In genomic region chr20:49280463-49281058, GRCh38 we compare ENCODE assay signal across 8 cellular contexts. TPM values are rescaled to one million over a fixed set of nuclear protein-coding genes. Genes with fewer than 3 reads are reported as not detected.
DNase-seq lines count a peak whose midpoint lies in the region; TF ChIP-seq lines count a peak whose summit lies in the region.

No MANE protein-coding gene starts in this region.

- H4K20me1 ChIP-seq in OCI-LY1 (ENCODE audit: insufficient read depth, low read length): no peaks in the 10 kb centered on the region

- peak overlapping the region; percentile 91 for H3K4me2 ChIP-seq in OCI-LY1 (ENCODE audit: low read length)

- H3K9me3 Mint-ChIP-seq in endodermal cell (peaks cover 26% of the 10 kb centered on the region), osteocyte (ENCODE audit: unreplicated experiment) (no peaks in the 10 kb centered on the region)

- H3K27ac Mint-ChIP-seq in endodermal cell (peak overlapping the region; percentile 99), osteocyte (ENCODE audit: unreplicated experiment) (peak overlapping the region; percentile 98)

- peaks cover 8% of the 10 kb centered on the region for H3F3A ChIP-seq in OCI-LY1 (ENCODE audit: insufficient read depth, low read length)

- H3K36me3 Mint-ChIP-seq in endodermal cell (ENCODE audit: low read depth) (peaks cover 81% of the 10 kb centered on the region), osteocyte (ENCODE audit: unreplicated experiment) (peaks cover 75% of the 10 kb centered on the region)

- H2AFZ ChIP-seq in OCI-LY1 (ENCODE audit: low read length): no peak overlapping the region

- H3K27me3 ChIP-seq in GM06990 (replicated peaks; ENCODE audit: control insufficient read depth, insufficient read depth, low read length) (no peaks in the 10 kb centered on the region), OCI-LY1 (ENCODE audit: insufficient read depth, low read length) (no peaks in the 10 kb centered on the region), endodermal cell (ENCODE audit: control insufficient read depth, insufficient read depth, low read length, poor library complexity, severe bottlenecking) (no peaks in the 10 kb centered on the region)

- peaks cover 56% of the 10 kb centered on the region for H3K79me2 ChIP-seq in OCI-LY1 (ENCODE audit: insufficient read depth, low read length)

- H3K4me1 Mint-ChIP-seq in endodermal cell (peaks cover 50% of the 10 kb centered on the region), osteocyte (ENCODE audit: unreplicated experiment) (peaks cover 79% of the 10 kb centered on the region)

- H3K27ac ChIP-seq in OCI-LY1 (ENCODE audit: low read depth, low read length, poor library complexity, severe bottlenecking) (peak overlapping the region; percentile 91), endodermal cell (ENCODE audit: low read depth, low read length) (no peak overlapping the region)

- no peaks in the 10 kb centered on the region for H3K27me3 Mint-ChIP-seq in endodermal cell (ENCODE audit: insufficient read depth)
- no peaks in the 10 kb centered on the region for H3K27me3 Mint-ChIP-seq in osteocyte (ENCODE audit: unreplicated experiment)

- H3K4me3 Mint-ChIP-seq in endodermal cell (peak overlapping the region; percentile 100), osteocyte (ENCODE audit: unreplicated experiment) (peak overlapping the region; percentile 86)

- TF ChIP-seq CTCF in GM06990 (IDR thresholded peaks at IDR 0.05; ENCODE audit: insufficient read depth, low read length, poor library complexity, severe bottlenecking): no peak
- TF ChIP-seq CTCF in OCI-LY1 (IDR thresholded peaks at IDR 0.05; ENCODE audit: low read length): no peak
- no peak for TF ChIP-seq CTCF in endodermal cell (conservative IDR thresholded peaks at IDR 0.05)
- no peak for TF ChIP-seq CTCF in osteocyte (IDR thresholded peaks at IDR 0.05)

- H3K9me2 ChIP-seq in OCI-LY1 (ENCODE audit: low read depth, low read length): no peaks in the 10 kb centered on the region

- DNase-seq in GM06990 (ENCODE audit: extremely low read depth, insufficient read length) (no peak), endodermal cell (no peak), osteocyte (ENCODE audit: extremely low spot score, unreplicated experiment) (no peak), iPS-NIHi11 (ENCODE audit: low spot score) (no peak), superior temporal gyrus (ENCODE audit: extremely low spot score) (no peak), DMS53 treated with DMSO at 0.1 percent for 48 hours (lab: John Stamatoyannopoulos, UW; ENCODE audit: unreplicated experiment) (no peak)
- no peak for DNase-seq in activated effector memory CD4-positive, alpha-beta T cell treated with anti-CD3 and anti-CD28 coated beads, Interleukin-2, amount 50 U/mL, for 16 hours

- peaks cover 67% of the 10 kb centered on the region for H3K4me1 ChIP-seq in OCI-LY1 (ENCODE audit: insufficient read depth, low read length, severe bottlenecking)
- no peaks in the 10 kb centered on the region for H3K4me1 ChIP-seq in endodermal cell (ENCODE audit: control insufficient read depth, insufficient read depth, low read length)

- peaks cover 11% of the 10 kb centered on the region for H3K9me3 ChIP-seq in OCI-LY1 (ENCODE audit: low read length)
- peaks cover 48% of the 10 kb centered on the region for H3K9me3 ChIP-seq in endodermal cell (ENCODE audit: control insufficient read depth, low read length)

- 8 to 23% methylated on average over 3 to 6 of the region's 6 CpGs for WGBS in endodermal cell (ENCODE audit: insufficient coverage in 1 of 2, insufficient read length in 1 of 2), 2 experiments

- H3K4me3 ChIP-seq in GM06990 (replicated peaks; ENCODE audit: low read depth, low read length) (peak overlapping the region; percentile 98), OCI-LY1 (ENCODE audit: low read depth, low read length, poor library complexity, severe bottlenecking) (peak overlapping the region; percentile 100), endodermal cell (ENCODE audit: low read length) (peak overlapping the region; percentile 98)

- H3K36me3 ChIP-seq in GM06990 (ENCODE audit: control insufficient read depth, insufficient read depth, low read length): peaks cover 44% of the 10 kb centered on the region
- H3K36me3 ChIP-seq in OCI-LY1 (ENCODE audit: insufficient read depth, low read length): peaks cover 76% of the 10 kb centered on the region
- H3K36me3 ChIP-seq in endodermal cell (ENCODE audit: control insufficient read depth, insufficient read depth, low read length): peaks cover 81% of the 10 kb centered on the region

- H3K9ac ChIP-seq in OCI-LY1 (ENCODE audit: low read length) (peak overlapping the region; percentile 100; the same call in 1 of the 2 replicates), endodermal cell (ENCODE audit: extremely low read depth, low read length, poor library complexity, severe bottlenecking) (peak overlapping the region; percentile 99)

RNA-seq across cellular contexts. Expression of gene ZNFX1, which starts 2.7 kb away (rescaled TPM):
- 1 to 10 TPM; 8.1 to 8.9 TPM for total RNA-seq in endodermal cell
- 6.7 TPM for polyA plus RNA-seq in endodermal cell (2013, experiment 1 of 2)
- 6.1 TPM for polyA plus RNA-seq in endodermal cell (2013, experiment 2 of 2)
- total RNA-seq in osteocyte: 48.1 and 51.6 TPM in 2 replicates
